Comparison of ENCODE assay signal across 8 cellular contexts in genomic region chr1:149102574-149102973, GRCh38. TPM values are rescaled to one million over a fixed set of nuclear protein-coding genes. Genes with fewer than 3 reads are reported as not detected.
A peak's percentile ranks its signal among the peaks of the same experiment; 100 is the strongest.
DNase-seq lines count a peak whose midpoint lies in the region; ATAC-seq and TF ChIP-seq lines count a peak whose summit lies in the region.
"Not testable (repeated sequence)": the region's sequence is repeated elsewhere in the genome, so short reads cannot be mapped to it uniquely, and the experiment has no call there.

No MANE protein-coding gene starts in this region.

- peak overlapping the region in 35 of 59 donors; percentile 19 to 76 (median 51) for H3K4me3 ChIP-seq in dorsolateral prefrontal cortex
- peak overlapping the region; percentile 62 for H3K4me3 ChIP-seq in skeletal muscle satellite cell (ENCODE audit: low read length)
- H3K4me3 ChIP-seq in upper lobe of left lung, result peak overlapping the region in 3 of 4 donors; percentile 50 to 60 (median 51)

- H3K4me1 ChIP-seq in skeletal muscle satellite cell (ENCODE audit: control insufficient read depth, insufficient read depth, low read length); upper lobe of left lung: not testable (repeated sequence)

- peak; percentile 47 for ATAC-seq in GM18511 (IDR thresholded peaks at IDR 0.05; ENCODE audit: unreplicated experiment)
- peak; percentile 45 for ATAC-seq in HG03432 (IDR thresholded peaks at IDR 0.05; ENCODE audit: unreplicated experiment)
- peak; percentile 70 for ATAC-seq in left lobe of liver
- ATAC-seq in upper lobe of left lung (ENCODE audit: low FRiP score in 2 of 2), result peak in 1 of 2 donors; percentile 85

- peak overlapping the region; percentile 56 for H3K4me2 ChIP-seq in skeletal muscle satellite cell (ENCODE audit: low read length)

- DNase-seq in T-helper 9 cell (peak; percentile 12), dorsolateral prefrontal cortex (peak in 3 of 10 donors; percentile 3 to 31 (median 6)), left lobe of liver (ENCODE audit: low spot score) (peak; percentile 49), upper lobe of left lung (peak in 1 of 2 donors; percentile 52)
- peak; percentile 3 for DNase-seq in activated T-helper 9 cell treated with anti-CD3 and anti-CD28 coated beads, Interleukin-2, amount 50 U/mL, for 16 hours (ENCODE audit: low read depth)

- 0% methylated on average over 3 of the region's 16 CpGs; no CpG with 5 or more reads in 1 of the 2 donors for WGBS in upper lobe of left lung, 2 donors

- H3K27me3 ChIP-seq in dorsolateral prefrontal cortex; skeletal muscle satellite cell (ENCODE audit: control insufficient read depth, insufficient read depth, low read length); upper lobe of left lung: not testable (repeated sequence)

- TF ChIP-seq CTCF in dorsolateral prefrontal cortex (IDR thresholded peaks at IDR 0.05 in 54 of 56, conservative IDR thresholded peaks at IDR 0.05 in 2 of 56; ENCODE audit: low read depth in 1 of 56, partially characterized antibody in 56 of 56); upper lobe of left lung (IDR thresholded peaks at IDR 0.05): not testable (repeated sequence)

- TF ChIP-seq POLR2A in upper lobe of left lung (IDR thresholded peaks at IDR 0.05), result not testable (repeated sequence)

- not testable (repeated sequence) for H3K9me3 ChIP-seq in skeletal muscle satellite cell (replicated peaks; ENCODE audit: low read length); upper lobe of left lung

- intact Hi-C loops in dorsolateral prefrontal cortex (cut with DNase I), result not testable (repeated sequence)

- not testable (repeated sequence) for TF ChIP-seq EP300 in upper lobe of left lung (IDR thresholded peaks at IDR 0.05)

- H3K36me3 ChIP-seq in skeletal muscle satellite cell (ENCODE audit: insufficient read depth, low read length); upper lobe of left lung: not testable (repeated sequence)

- H3K9ac ChIP-seq in skeletal muscle satellite cell (ENCODE audit: low read depth, low read length), result not testable (repeated sequence)

- not testable (repeated sequence) for H3K27ac ChIP-seq in dorsolateral prefrontal cortex
- H3K27ac ChIP-seq in upper lobe of left lung, result peak overlapping the region in 1 of 4 donors; percentile 88

RNA-seq across cellular contexts. Expression of gene NBPF9, which starts 0.8 kb away (rescaled TPM):
- total RNA-seq in dorsolateral prefrontal cortex (10 to 100 TPM; 12.2 to 32.4 (median 20.9) TPM), left lobe of liver (28.1 TPM), upper lobe of left lung (10 to 100 TPM; 15.0 to 44.0 (median 22.9) TPM)
- 11.9 and 14.0 TPM in 2 replicates for total RNA-seq in skeletal muscle satellite cell (2012; rRNA removed)
